23 cellular contexts compared by ENCODE assay signal in the genomic region with DNA sequence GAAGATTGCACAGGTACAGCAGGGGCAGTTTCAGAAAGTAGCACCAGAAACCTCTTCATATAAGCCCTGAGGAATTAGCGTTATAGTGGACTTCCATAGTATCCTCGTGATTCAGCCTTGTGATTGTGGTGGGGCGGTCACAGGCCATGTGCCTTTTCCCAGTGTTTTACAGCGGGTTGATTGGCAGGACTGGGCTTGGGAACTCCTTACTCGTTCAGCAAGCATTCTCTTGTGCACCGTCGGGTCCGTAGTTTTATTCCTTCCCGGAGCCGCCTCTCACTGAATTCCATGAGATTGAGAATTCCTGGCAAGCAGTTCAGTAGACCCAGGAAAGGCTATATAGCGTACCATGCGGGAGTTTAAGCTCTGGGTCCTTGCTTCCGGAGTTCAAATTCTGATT. TPM values are rescaled to one million over a fixed set of nuclear protein-coding genes. Genes with fewer than 3 reads are reported as not detected.
DNase-seq lines count a peak whose midpoint lies in the region; TF ChIP-seq lines count a peak whose summit lies in the region.
"Had no signal": no experiment of that assay in that cellular context is flagged by ENCODE, and none has a peak within 500 bp of the region (broad histone marks: within the 10 kb centered on the region; RNA-seq: fewer than 3 reads in every experiment).

No MANE protein-coding gene starts in this region.

- H3K27me3 ChIP-seq in hepatocyte, result no peaks in the 10 kb centered on the region
- H3K27me3 ChIP-seq in skeletal muscle satellite cell (ENCODE audit: control insufficient read depth, insufficient read depth, low read length), result no peaks in the 10 kb centered on the region
- no peaks in the 10 kb centered on the region for H3K27me3 ChIP-seq in colonic mucosa
- H3K27me3 ChIP-seq: ascending aorta, spleen, suprapubic skin had no signal

- H3K4me2 ChIP-seq in hepatocyte (no peak overlapping the region), skeletal muscle satellite cell (ENCODE audit: low read length) (peak overlapping the region; percentile 86)
- H3K4me2 ChIP-seq: KMS-11 had no signal

- TF ChIP-seq CTCF in astrocyte of the spinal cord (IDR thresholded peaks at IDR 0.05; ENCODE audit: low read depth, low read length) (no peak), hepatocyte (IDR thresholded peaks at IDR 0.05; ENCODE audit: poor library complexity) (no peak), colonic mucosa (IDR thresholded peaks at IDR 0.05) (no peak)

- H3K4me1 ChIP-seq in hepatocyte (ENCODE audit: insufficient read depth), result peaks cover 6% of the 10 kb centered on the region
- H3K4me1 ChIP-seq in skeletal muscle satellite cell (ENCODE audit: control insufficient read depth, insufficient read depth, low read length), result peaks cover 70% of the 10 kb centered on the region
- H3K4me1 ChIP-seq in colonic mucosa, result no peaks in the 10 kb centered on the region

- peak; percentile 59 for DNase-seq in LHCN-M2 (ENCODE audit: low read depth)
- peak; percentile 18 for DNase-seq in astrocyte of the spinal cord (ENCODE audit: low read depth, low spot score)
- no peak for DNase-seq in hepatocyte (ENCODE audit: low spot score)
- no peak for DNase-seq in globus pallidus (ENCODE audit: low spot score)
- DNase-seq in SW 1271 (lab: John Stamatoyannopoulos, UW), result no peak
- DNase-seq in activated T-cell treated with anti-CD3 and anti-CD28 coated beads, Interleukin-2, amount 50 U/mL, for 1 hour, result no peak
- no peak for DNase-seq in colonic mucosa
- DNase-seq: activated CD4-positive, alpha-beta T cell treated with anti-CD3 and anti-CD28 coated beads for 4 hours; activated naive CD4-positive, alpha-beta T cell treated with anti-CD3 and anti-CD28 coated beads, Interleukin-2, amount 10 ng/mL, durations not matched to agents 7 days and 5 days; activated T-cell treated with anti-CD3 and anti-CD28 coated beads, Interleukin-2, amount 50 U/mL, for 72 hours; kidney; NCI-H187; NCI-H69; spleen; stimulated activated CD4-positive, alpha-beta T cell treated with anti-CD3 and anti-CD28 coated beads, Interleukin-2, amount 100 ng/mL, for 48 hours had no signal

- intact Hi-C loops in colonic mucosa (cut with DNase I), result no loop called here

- H3K36me3 ChIP-seq in hepatocyte (replicated peaks; ENCODE audit: insufficient read depth, low read depth) (peaks cover 3% of the 10 kb centered on the region), skeletal muscle satellite cell (ENCODE audit: insufficient read depth, low read length) (peaks cover 59% of the 10 kb centered on the region), colonic mucosa (no peaks in the 10 kb centered on the region)

- H3K9me3 ChIP-seq in hepatocyte (ENCODE audit: low read depth) (no peaks in the 10 kb centered on the region), skeletal muscle satellite cell (replicated peaks; ENCODE audit: low read length) (no peaks in the 10 kb centered on the region), colonic mucosa (no peaks in the 10 kb centered on the region)
- H3K9me3 ChIP-seq: ascending aorta, spleen, suprapubic skin had no signal

- peak overlapping the region; percentile 96 for H3K9ac ChIP-seq in skeletal muscle satellite cell (ENCODE audit: low read depth, low read length)
- no peak overlapping the region for H3K9ac ChIP-seq in colonic mucosa (ENCODE audit: low read depth in 2 of 2, low read length in 2 of 2)
- H3K9ac ChIP-seq: KMS-11 had no signal

- no peaks in the 10 kb centered on the region for H4K20me1 ChIP-seq in hepatocyte (ENCODE audit: insufficient read depth, poor library complexity, severe bottlenecking)

- H3K27ac ChIP-seq in hepatocyte (peak overlapping the region; percentile 27), colonic mucosa (no peak overlapping the region)
- H3K27ac ChIP-seq: ascending aorta, C4-2B, KMS-11, SK-N-MC had no signal

- peaks cover 61% of the 10 kb centered on the region for H3K79me2 ChIP-seq in hepatocyte

- H2AFZ ChIP-seq in hepatocyte, result no peak overlapping the region

- H3K9me2 ChIP-seq in hepatocyte (replicated peaks; ENCODE audit: insufficient read depth), result no peaks in the 10 kb centered on the region

- 90% methylated on average over 13 of the region's 13 CpGs for WGBS in hepatocyte (ENCODE audit: low lambda C conversion rate, missing lambda C conversion rate)

- in situ Hi-C loops in astrocyte of the spinal cord (cut with HindIII; ENCODE audit: low sequenced_read_pairs), result no loop called here

- no peak overlapping the region for H3K4me3 ChIP-seq in astrocyte of the spinal cord (ENCODE audit: low read depth, low read length)
- no peak overlapping the region for H3K4me3 ChIP-seq in hepatocyte
- peak overlapping the region; percentile 17 for H3K4me3 ChIP-seq in skeletal muscle satellite cell (ENCODE audit: low read length)
- no peak overlapping the region for H3K4me3 ChIP-seq in colonic mucosa
- H3K4me3 ChIP-seq: ascending aorta, GM12878, lung, SK-N-MC, spleen, suprapubic skin had no signal

RNA-seq across cellular contexts. Expression of gene COPS8, which starts 5.2 kb away (rescaled TPM):
- 422 and 544 TPM in 2 replicates for total RNA-seq in LHCN-M2 (2014; rRNA removed)
- polyA plus RNA-seq in LHCN-M2 (2012), result 79.2 TPM
- 134 and 140 TPM in 2 replicates for total RNA-seq in hepatocyte
- polyA plus RNA-seq in hepatocyte, result 106 and 108 TPM in 2 replicates
- total RNA-seq in skeletal muscle satellite cell (2012; rRNA removed), result 359 and 380 TPM in 2 replicates
- 10 to 100 TPM; 28.2 to 28.4 TPM for total RNA-seq in colonic mucosa

Comparison
In these comparisons a context has a peak if more than half of its experiments do, and no peak if none do; other contexts are left out.
1. DNase-seq: peak in LHCN-M2 (single experiment) and astrocyte of the spinal cord (single experiment); none in hepatocyte (single experiment), globus pallidus (single experiment), SW 1271 (0 of 2), activated T-cell treated with anti-CD3 and anti-CD28 coated beads, Interleukin-2, amount 50 U/mL, for 1 hour (single experiment) and colonic mucosa (single experiment).